Comparison of ENCODE assay signal across 19 cellular contexts in the genomic region with DNA sequence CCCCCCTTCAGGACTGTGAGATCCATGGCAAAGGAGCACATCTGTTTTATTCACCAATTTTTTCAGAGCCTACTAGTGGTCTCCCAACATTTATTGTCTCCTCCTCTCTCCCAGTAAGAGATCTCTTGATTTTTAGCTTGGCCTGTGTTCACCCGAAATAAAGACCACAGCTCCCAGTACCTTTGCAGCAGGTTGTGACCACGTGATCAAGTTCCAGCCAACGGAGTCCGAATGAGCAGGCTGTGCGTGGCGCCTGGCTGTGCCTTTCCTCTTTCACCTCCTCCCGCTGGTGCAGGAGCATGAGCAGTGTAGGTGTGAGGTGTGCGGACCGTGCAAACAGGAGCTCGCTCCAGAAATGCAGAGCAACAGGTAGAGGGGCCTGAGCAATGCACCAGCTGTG.
DNase-seq lines count a peak whose midpoint lies in the region; ATAC-seq, FAIRE-seq and TF ChIP-seq lines count a peak whose summit lies in the region.
"Had no signal": no experiment of that assay in that cellular context is flagged by ENCODE, and none has a peak within 500 bp of the region (broad histone marks: within the 10 kb centered on the region; RNA-seq: fewer than 3 reads in every experiment).

No MANE protein-coding gene starts in this region.

- peak overlapping the region; percentile 78 for H3K27ac Mint-ChIP-seq in astrocyte (ENCODE audit: unreplicated experiment)
- H3K27ac Mint-ChIP-seq: B cell; CD8-positive, alpha-beta T cell; IgD-negative memory B cell had no signal

- H3K36me3 ChIP-seq in left ventricle myocardium inferior (no peaks in the 10 kb centered on the region), IMR-90 (ENCODE audit: control insufficient read depth, insufficient read depth, low read length) (no peaks in the 10 kb centered on the region), astrocyte (ENCODE audit: insufficient read depth, low read length) (no peaks in the 10 kb centered on the region), neuronal stem cell (replicated peaks in 1 of 2; ENCODE audit: control insufficient read depth in 2 of 2, insufficient read depth in 2 of 2, low read length in 2 of 2) (no peaks in the 10 kb centered on the region)
- H3K36me3 ChIP-seq: BLaER1 treated with 17β-estradiol and CSF1 and Interleukin-3, amounts not matched to agents 10 nM and 100 nM had no signal

- no peak for FAIRE-seq in astrocyte (lab: Jason Lieb, UNC)
- FAIRE-seq: GM12878, H54 had no signal

- H2AK5ac ChIP-seq in IMR-90 (ENCODE audit: low read depth, low read length) (peak overlapping the region; percentile 76), neuronal stem cell (ENCODE audit: low read depth, low read length) (no peak overlapping the region)

- H4K8ac ChIP-seq in IMR-90 (ENCODE audit: low read depth in 2 of 2, low read length in 2 of 2) (no peak overlapping the region), neuronal stem cell (ENCODE audit: low read depth, low read length) (no peak overlapping the region)

- peaks cover 16% of the 10 kb centered on the region for H3K9me1 ChIP-seq in IMR-90 (ENCODE audit: insufficient read depth, low read length)

- no peak overlapping the region for H2BK12ac ChIP-seq in neuronal stem cell (ENCODE audit: low read length)

- 0 out of 2 replicates have a peak overlapping the region, but pooled peaks have one; percentile 44 for H3K4ac ChIP-seq in IMR-90 (ENCODE audit: low read depth, low read length)
- H3K4ac ChIP-seq in neuronal stem cell (ENCODE audit: low read length): no peak overlapping the region

- dilution Hi-C loops in IMR-90 (cut with HindIII; ENCODE audit: low sequenced_read_pairs, unreplicated experiment): no loop called here

- H3K79me1 ChIP-seq in IMR-90 (ENCODE audit: low read depth in 1 of 2, low read length in 2 of 2): no peaks in the 10 kb centered on the region
- no peaks in the 10 kb centered on the region for H3K79me1 ChIP-seq in neuronal stem cell (ENCODE audit: low read depth, low read length)

- no peak overlapping the region for H2AK9ac ChIP-seq in IMR-90 (replicated peaks; ENCODE audit: low read depth, low read length, poor library complexity)

- intact Hi-C loops in left ventricle myocardium superior (cut with micrococcal nuclease): no loop called here
- intact Hi-C loops in left ventricle myocardium inferior (cut with micrococcal nuclease): no loop called here
- intact Hi-C loops in IMR-90 (cut with micrococcal nuclease): no loop called here

- H3K79me2 ChIP-seq in astrocyte (ENCODE audit: insufficient read depth, low read length): no peaks in the 10 kb centered on the region

- H3K9me3 Mint-ChIP-seq in astrocyte (ENCODE audit: unreplicated experiment): peaks cover 7% of the 10 kb centered on the region
- H3K9me3 Mint-ChIP-seq: CD8-positive, alpha-beta T cell; IgD-negative memory B cell had no signal

- H3K27me3 ChIP-seq in left ventricle myocardium inferior (ENCODE audit: low read depth) (peaks cover 21% of the 10 kb centered on the region), IMR-90 (ENCODE audit: control insufficient read depth, insufficient read depth, low read length) (no peaks in the 10 kb centered on the region; the same call in 1 of the 2 replicates), astrocyte (ENCODE audit: insufficient read depth, low read length) (peaks cover 14% of the 10 kb centered on the region), neuronal stem cell (ENCODE audit: control insufficient read depth in 3 of 3, insufficient read depth in 3 of 3, low read depth in 1 of 3, low read length in 3 of 3) (peaks cover 5 to 76% (median 44%) of the 10 kb centered on the region in 3 experiments)

- H3K4me1 ChIP-seq in left ventricle myocardium inferior (peaks cover 17% of the 10 kb centered on the region), IMR-90 (ENCODE audit: control insufficient read depth, insufficient read depth, low read length) (peaks cover 26% of the 10 kb centered on the region), astrocyte (ENCODE audit: insufficient read depth, low read length) (peaks cover 21% of the 10 kb centered on the region), neuronal stem cell (ENCODE audit: control insufficient read depth in 2 of 2, insufficient read depth in 1 of 2, low read depth in 1 of 2, low read length in 2 of 2) (peaks cover 8 to 18% of the 10 kb centered on the region in 2 donors)

- H3K27ac ChIP-seq in left ventricle myocardium inferior (replicated peaks): no peak overlapping the region
- H3K27ac ChIP-seq in IMR-90 (ENCODE audit: insufficient read depth, low read length): no peak overlapping the region
- no peak overlapping the region for H3K27ac ChIP-seq in astrocyte (ENCODE audit: low read depth, low read length)
- no peak overlapping the region for H3K27ac ChIP-seq in neuronal stem cell (replicated peaks; ENCODE audit: low read length)
- H3K27ac ChIP-seq: BLaER1 treated with 17β-estradiol and CSF1 and Interleukin-3, amounts not matched to agents 10 nM and 100 nM; GM23248; HL-60 had no signal

- H2AFZ ChIP-seq in IMR-90 (replicated peaks; ENCODE audit: low read length, poor library complexity) (no peak overlapping the region), astrocyte (ENCODE audit: low read depth, low read length) (no peak overlapping the region), neuronal stem cell (ENCODE audit: low read length) (no peak overlapping the region)
- H2AFZ ChIP-seq: GM23248 had no signal

- peaks cover 47% of the 10 kb centered on the region for H3K27me3 Mint-ChIP-seq in astrocyte (ENCODE audit: low read depth, unreplicated experiment)

- H3K9me3 ChIP-seq in left ventricle myocardium inferior (replicated peaks) (no peaks in the 10 kb centered on the region), IMR-90 (ENCODE audit: control insufficient read depth, insufficient read depth, low read length) (no peaks in the 10 kb centered on the region), astrocyte (ENCODE audit: insufficient read depth, low read depth, low read length) (no peaks in the 10 kb centered on the region), neuronal stem cell (replicated peaks in 1 of 2; ENCODE audit: control insufficient read depth in 2 of 2, insufficient read depth in 1 of 2, low read depth in 1 of 2, low read length in 2 of 2) (no peaks in the 10 kb centered on the region)
- H3K9me3 ChIP-seq: BLaER1 treated with 17β-estradiol and CSF1 and Interleukin-3, amounts not matched to agents 10 nM and 100 nM had no signal

- POLR2A ChIA-PET in IMR-90 (lab: Charles Lee; ENCODE audit: unreplicated experiment): no interaction called here

- peaks cover 22% of the 10 kb centered on the region for H3K4me1 Mint-ChIP-seq in astrocyte (ENCODE audit: low read depth, unreplicated experiment)
- H3K4me1 Mint-ChIP-seq: B cell, IgD-negative memory B cell had no signal

- BruUV-seq in IMR-90 (replicated peaks; lab: Mats Ljungman, UMichigan): no TSS peak

- peak overlapping the region; percentile 28; the same call in 1 of the 2 replicates for H4K91ac ChIP-seq in IMR-90 (ENCODE audit: insufficient read depth, low read depth, low read length)
- H4K91ac ChIP-seq in neuronal stem cell (ENCODE audit: low read depth, low read length, poor library complexity): no peak overlapping the region

- H3K4me3 ChIP-seq in left ventricle myocardium inferior (no peak overlapping the region), IMR-90 (ENCODE audit: insufficient read depth, low read depth, low read length) (no peak overlapping the region), astrocyte (ENCODE audit: insufficient read depth, low read depth, low read length) (no peak overlapping the region), neuronal stem cell (ENCODE audit: low read length in 2 of 2) (no peak overlapping the region)
- H3K4me3 ChIP-seq: BLaER1 treated with 17β-estradiol and CSF1 and Interleukin-3, amounts not matched to agents 10 nM and 100 nM; GM12878; GM23248 had no signal

- H3K14ac ChIP-seq in IMR-90 (replicated peaks; ENCODE audit: low read depth, low read length) (no peak overlapping the region), neuronal stem cell (ENCODE audit: low read length) (no peak overlapping the region)

- H3K9ac ChIP-seq in IMR-90 (ENCODE audit: low read depth, low read length) (no peak overlapping the region), astrocyte (ENCODE audit: low read length) (no peak overlapping the region), neuronal stem cell (ENCODE audit: low read depth, low read length, poor library complexity) (no peak overlapping the region)
- H3K9ac ChIP-seq: BLaER1 treated with 17β-estradiol and CSF1 and Interleukin-3, amounts not matched to agents 10 nM and 100 nM; GM23248 had no signal

- no peak overlapping the region for H3K18ac ChIP-seq in IMR-90 (ENCODE audit: low read depth, low read length)
- peak overlapping the region; percentile 30 for H3K18ac ChIP-seq in neuronal stem cell (ENCODE audit: low read length)

- peaks cover 2% of the 10 kb centered on the region for H3K36me3 Mint-ChIP-seq in astrocyte (ENCODE audit: low read depth, unreplicated experiment)
- H3K36me3 Mint-ChIP-seq: CD8-positive, alpha-beta T cell; IgD-negative memory B cell had no signal

- H2BK5ac ChIP-seq in IMR-90 (ENCODE audit: low read depth, low read length, poor library complexity, severe bottlenecking): no peak overlapping the region
- H2BK5ac ChIP-seq in neuronal stem cell (ENCODE audit: low read length): peak overlapping the region; percentile 26

- in situ Hi-C loops in IMR-90 (cut with MboI; ENCODE audit: low sequenced_read_pairs): no loop called here

- peak overlapping the region; percentile 28; the same call in 1 of the 2 replicates for H2BK20ac ChIP-seq in IMR-90 (ENCODE audit: low read depth, low read length)

- TF ChIP-seq POLR2A in IMR-90 (IDR thresholded peaks at IDR 0.05; ENCODE audit: low read depth, low read length): no peak

- no peak overlapping the region for H3K4me2 ChIP-seq in IMR-90 (ENCODE audit: low read depth, low read length)
- H3K4me2 ChIP-seq in astrocyte (ENCODE audit: low read length): no peak overlapping the region
- H3K4me2 ChIP-seq in neuronal stem cell (ENCODE audit: insufficient read depth, low read length, poor library complexity, severe bottlenecking): no peak overlapping the region
- H3K4me2 ChIP-seq: BLaER1 treated with 17β-estradiol and CSF1 and Interleukin-3, amounts not matched to agents 10 nM and 100 nM had no signal

- ATAC-seq in left ventricle myocardium superior (no peak), IMR-90 (ENCODE audit: low read depth) (no peak), GM21723 (IDR thresholded peaks at IDR 0.05; ENCODE audit: unreplicated experiment) (no peak)
- ATAC-seq: CD8-positive, alpha-beta T cell; GM12878 had no signal

- no peak for TF ChIP-seq CTCF in left ventricle myocardium inferior (IDR thresholded peaks at IDR 0.05; ENCODE audit: borderline replicate concordance)
- no peak for TF ChIP-seq CTCF in IMR-90 (conservative IDR thresholded peaks at IDR 0.05; ENCODE audit: low read depth, low read length)
- TF ChIP-seq CTCF in astrocyte (IDR thresholded peaks at IDR 0.05; ENCODE audit: insufficient read depth, low read depth, low read length): no peak

- DNase-seq in left ventricle myocardium superior: peak; percentile 9
- DNase-seq in left ventricle myocardium inferior: no peak
- DNase-seq in IMR-90: no peak
- DNase-seq in astrocyte (ENCODE audit: low read depth): no peak
- DNase-seq in neuronal stem cell (ENCODE audit: low spot score): no peak
- no peak for DNase-seq in NCI-H345 treated with DMSO at 0.1 percent for 48 hours (lab: John Stamatoyannopoulos, UW; ENCODE audit: unreplicated experiment)
- DNase-seq: Calu3; CD8-positive, alpha-beta T cell; DMS79 treated with DMSO at 0.1 percent for 48 hours; GM23248; HCEC 1CT; HFFc6 had no signal

- no peak overlapping the region for H4K5ac ChIP-seq in IMR-90 (ENCODE audit: low read depth, low read length)

- CTCF ChIA-PET in IMR-90 (lab: Yijun Ruan, JAX): no interaction called here

- H3K23ac ChIP-seq in IMR-90 (ENCODE audit: low read depth, low read length) (no peak overlapping the region), neuronal stem cell (ENCODE audit: low read depth, low read length, poor library complexity) (no peak overlapping the region)

- no peak for TF ChIP-seq RAD21 in IMR-90 (IDR thresholded peaks at IDR 0.05; ENCODE audit: low read length)

- H2BK120ac ChIP-seq in IMR-90 (ENCODE audit: low read depth, low read length) (peak overlapping the region; percentile 52; the same call in 1 of the 2 replicates), neuronal stem cell (ENCODE audit: low read depth, low read length) (no peak overlapping the region)

- H3K56ac ChIP-seq in IMR-90 (ENCODE audit: extremely low read depth, insufficient read depth, low read length): no peak overlapping the region

- H2BK15ac ChIP-seq in IMR-90 (ENCODE audit: low read depth, low read length): peak overlapping the region; percentile 90; the same call in 1 of the 3 replicates
- no peak overlapping the region for H2BK15ac ChIP-seq in neuronal stem cell (ENCODE audit: low read length)

- no peaks in the 10 kb centered on the region for H4K20me1 ChIP-seq in IMR-90 (ENCODE audit: insufficient read depth, low read length)
- no peaks in the 10 kb centered on the region for H4K20me1 ChIP-seq in astrocyte (ENCODE audit: insufficient read depth, low read length)
- H4K20me1 ChIP-seq: BLaER1 treated with 17β-estradiol and CSF1 and Interleukin-3, amounts not matched to agents 10 nM and 100 nM had no signal

- WGBS in IMR-90 (ENCODE audit: extremely low coverage in 2 of 2, insufficient read length in 1 of 2), 2 experiments: no CpG with 5 or more reads among the region's 10 CpGs
- no CpG with 5 or more reads among the region's 10 CpGs for WGBS in neuronal stem cell (ENCODE audit: extremely low coverage in 2 of 2, insufficient read length in 2 of 2, insufficient replicate concordance in 1 of 2), 2 donors

- no peak overlapping the region for H3K4me3 Mint-ChIP-seq in astrocyte (ENCODE audit: unreplicated experiment)
- H3K4me3 Mint-ChIP-seq: B cell; CD8-positive, alpha-beta T cell; HFFc6; IgD-negative memory B cell had no signal
